In genomic region chr7:121519548-121520521, GRCh38 we compare ENCODE assay signal across 10 cellular contexts.
DNase-seq lines count a peak whose midpoint lies in the region; ATAC-seq and TF ChIP-seq lines count a peak whose summit lies in the region.
"Had no signal": no experiment of that assay in that cellular context is flagged by ENCODE, and none has a peak within 500 bp of the region (broad histone marks: within the 10 kb centered on the region; RNA-seq: fewer than 3 reads in every experiment).

No MANE protein-coding gene starts in this region.

- no peak overlapping the region for H3K4me3 ChIP-seq in GM12865 (ENCODE audit: low read depth, low read length)

- DNase-seq in GM12865 (ENCODE audit: low read depth) (peak; percentile 55), Right ventricle myocardium superior (peak; percentile 41), NCI-H1694 treated with DMSO at 0.1 percent for 48 hours (lab: John Stamatoyannopoulos, UW) (no peak), NCI-H1105 treated with DMSO at 0.1 percent for 48 hours (lab: John Stamatoyannopoulos, UW) (no peak), putamen (ENCODE audit: low spot score) (no peak), SW480 (ENCODE audit: low spot score) (no peak)
- DNase-seq: CD4-positive, alpha-beta T cell; effector CD4-positive, alpha-beta T cell had no signal

- ATAC-seq in GM21528 (IDR thresholded peaks at IDR 0.05; ENCODE audit: low FRiP score, unreplicated experiment) (peak; percentile 82), HG03520 (IDR thresholded peaks at IDR 0.05; ENCODE audit: unreplicated experiment) (peak; percentile 84), Right ventricle myocardium superior (ENCODE audit: poor library complexity) (peak; percentile 82)

- intact Hi-C loops in Right ventricle myocardium superior (cut with DNase I): no loop called here

- no peak for TF ChIP-seq CTCF in GM12865 (IDR thresholded peaks at IDR 0.05; ENCODE audit: insufficient read depth, low read depth, low read length, missing control alignments)

Comparison
In these comparisons a context has a peak if more than half of its experiments do, and no peak if none do; other contexts are left out.
1. DNase-seq: peak in GM12865 (single experiment) and Right ventricle myocardium superior (single experiment); none in NCI-H1694 treated with DMSO at 0.1 percent for 48 hours (single experiment), NCI-H1105 treated with DMSO at 0.1 percent for 48 hours (single experiment), putamen (single experiment) and SW480 (single experiment).
2. Peak in every context shown above with its lines, with median percentiles within 50 percentile points of each other: ATAC-seq.